Comparison of ENCODE assay signal across 20 cellular contexts in genomic region chr13:84439108-84439507, GRCh38.
DNase-seq lines count a peak whose midpoint lies in the region; ATAC-seq and TF ChIP-seq lines count a peak whose summit lies in the region.
"Had no signal": no experiment of that assay in that cellular context is flagged by ENCODE, and none has a peak within 500 bp of the region (broad histone marks: within the 10 kb centered on the region; RNA-seq: fewer than 3 reads in every experiment).

No MANE protein-coding gene starts in this region.

- no peak for TF ChIP-seq CTCF in HFFc6 (IDR thresholded peaks at IDR 0.05)
- TF ChIP-seq CTCF in fibroblast of the aortic adventitia (IDR thresholded peaks at IDR 0.05; ENCODE audit: insufficient read depth, low read length): no peak

- H3K9me3 ChIP-seq in adipocyte (ENCODE audit: control insufficient read depth, low read length): no peaks in the 10 kb centered on the region
- H3K9me3 ChIP-seq: prostate gland, uterus had no signal

- peak overlapping the region; percentile 71 for H3K27ac Mint-ChIP-seq in HFFc6
- H3K27ac Mint-ChIP-seq: effector memory CD8-positive, alpha-beta T cell; nephron had no signal

- DNase-seq in A172 (ENCODE audit: low spot score) (peak; percentile 75), HFFc6 (peak; percentile 66), adipocyte (ENCODE audit: low read depth) (peak; percentile 49), fibroblast of the aortic adventitia (ENCODE audit: low read depth) (peak; percentile 30), activated gamma-delta T cell (lab: John Stamatoyannopoulos, UW) (no peak)
- DNase-seq: activated CD4-positive, alpha-beta T cell treated with anti-CD3 and anti-CD28 coated beads, Interleukin-2, amount 50 U/mL, for 4 hours; amygdala; effector memory CD8-positive, alpha-beta T cell; left cardiac atrium; NCI-H1048; NCI-H1930; spleen; uterus had no signal

- H3K36me3 ChIP-seq in adipocyte (ENCODE audit: control insufficient read depth, insufficient read depth, low read length, severe bottlenecking): no peaks in the 10 kb centered on the region
- H3K36me3 ChIP-seq: prostate gland, spleen, uterus had no signal

- peaks cover 36% of the 10 kb centered on the region for H3K36me3 Mint-ChIP-seq in HFFc6 (ENCODE audit: low read depth)

- peaks cover 57% of the 10 kb centered on the region for H3K4me1 Mint-ChIP-seq in HFFc6 (ENCODE audit: low read depth)
- H3K4me1 Mint-ChIP-seq: nephron had no signal

- H3K4me1 ChIP-seq in adipocyte (ENCODE audit: control insufficient read depth, insufficient read depth, low read length): peaks cover 6% of the 10 kb centered on the region
- H3K4me1 ChIP-seq: prostate gland, spleen, uterus had no signal

- peaks cover 15% of the 10 kb centered on the region for H3K9me3 Mint-ChIP-seq in HFFc6
- H3K9me3 Mint-ChIP-seq: effector memory CD8-positive, alpha-beta T cell had no signal

- H3K9ac ChIP-seq in adipocyte (ENCODE audit: low read length): no peak overlapping the region

- ATAC-seq in HG02981 (IDR thresholded peaks at IDR 0.05; ENCODE audit: unreplicated experiment) (no peak), GM18873 (IDR thresholded peaks at IDR 0.05; ENCODE audit: low FRiP score, unreplicated experiment) (no peak), HG03039 (IDR thresholded peaks at IDR 0.05; ENCODE audit: unreplicated experiment) (no peak)
- ATAC-seq: effector memory CD8-positive, alpha-beta T cell; K562; left cardiac atrium; Right ventricle myocardium inferior had no signal

- H3K27me3 Mint-ChIP-seq in HFFc6 (ENCODE audit: insufficient read depth): no peaks in the 10 kb centered on the region
- H3K27me3 Mint-ChIP-seq: effector memory CD8-positive, alpha-beta T cell had no signal

- H3K4me3 ChIP-seq in adipocyte (ENCODE audit: low read length) (no peak overlapping the region), fibroblast of the aortic adventitia (ENCODE audit: low read depth, low read length) (no peak overlapping the region)
- H3K4me3 ChIP-seq: K562, prostate gland, spleen, uterus had no signal

- H3K4me3 Mint-ChIP-seq in HFFc6: peak overlapping the region; percentile 5; the same call in 1 of the 2 replicates
- H3K4me3 Mint-ChIP-seq: effector memory CD8-positive, alpha-beta T cell; nephron had no signal

- no peaks in the 10 kb centered on the region for H3K27me3 ChIP-seq in adipocyte (replicated peaks; ENCODE audit: control insufficient read depth, insufficient read depth, low read length)
- H3K27me3 ChIP-seq: spleen, uterus had no signal
